In genomic region chr2:121731366-121731765, GRCh38 we compare ENCODE assay signal across 17 cellular contexts. TPM values are rescaled to one million over a fixed set of nuclear protein-coding genes. Genes with fewer than 3 reads are reported as not detected.
DNase-seq lines count a peak whose midpoint lies in the region; ATAC-seq and TF ChIP-seq lines count a peak whose summit lies in the region.
"Had no signal": no experiment of that assay in that cellular context is flagged by ENCODE, and none has a peak within 500 bp of the region (broad histone marks: within the 10 kb centered on the region; RNA-seq: fewer than 3 reads in every experiment).

No MANE protein-coding gene starts in this region.

- H3K27ac ChIP-seq in osteoblast (ENCODE audit: low read depth, low read length) = no peak overlapping the region
- H3K27ac ChIP-seq: PC-9 had no signal

- DNase-seq in activated naive CD4-positive, alpha-beta T cell treated with anti-CD3 and anti-CD28 coated beads for 36 hours = no peak
- DNase-seq in activated naive CD4-positive, alpha-beta T cell treated with anti-CD3 and anti-CD28 coated beads, Interleukin-2, amount 50 U/mL, for 16 hours = no peak
- DNase-seq in T-helper 17 cell (no peak), osteoblast (ENCODE audit: insufficient read length, low spot score, missing footprints) (peak; percentile 47), T1000 (lab: John Stamatoyannopoulos, UW) (no peak)
- DNase-seq in activated naive CD8-positive, alpha-beta T cell treated with anti-CD3 and anti-CD28 coated beads, Interleukin-2, amount 10 ng/mL, durations not matched to agents 7 days and 5 days = no peak
- DNase-seq: C1 segment of cervical spinal cord, COR-L47, GF-D8, HFFc6, Karpas-422, MM.1S, NCI-H1092 treated with DMSO at 0.1 percent for 48 hours, NCI-H510A treated with DMSO at 0.1 percent for 48 hours, PC-9 had no signal

- ATAC-seq in T-helper 17 cell = no peak
- ATAC-seq in activated naive CD8-positive, alpha-beta T cell treated with anti-CD3 and anti-CD28 coated beads, Interleukin-2, amount 10 ng/mL, durations not matched to agents 7 days and 5 days (ENCODE audit: low read depth) = no peak
- no peak for ATAC-seq in GM18870 (IDR thresholded peaks at IDR 0.05; ENCODE audit: unreplicated experiment)
- ATAC-seq in GM21737 (IDR thresholded peaks at IDR 0.05; ENCODE audit: unreplicated experiment) = no peak

- no peaks in the 10 kb centered on the region for H3K4me1 ChIP-seq in osteoblast (ENCODE audit: insufficient read depth, low read length)

- H3K27me3 Mint-ChIP-seq in activated naive CD4-positive, alpha-beta T cell treated with anti-CD3 and anti-CD28 coated beads for 36 hours (ENCODE audit: low read depth) = no peaks in the 10 kb centered on the region
- no peaks in the 10 kb centered on the region for H3K27me3 Mint-ChIP-seq in T-helper 17 cell
- no peaks in the 10 kb centered on the region for H3K27me3 Mint-ChIP-seq in activated naive CD8-positive, alpha-beta T cell treated with anti-CD3 and anti-CD28 coated beads, Interleukin-2, amount 10 ng/mL, durations not matched to agents 7 days and 5 days

- H3K36me3 Mint-ChIP-seq in activated naive CD4-positive, alpha-beta T cell treated with anti-CD3 and anti-CD28 coated beads for 36 hours (ENCODE audit: low read depth) = peaks cover 74% of the 10 kb centered on the region
- peaks cover 12% of the 10 kb centered on the region for H3K36me3 Mint-ChIP-seq in T-helper 17 cell (ENCODE audit: low read depth)
- H3K36me3 Mint-ChIP-seq in activated naive CD8-positive, alpha-beta T cell treated with anti-CD3 and anti-CD28 coated beads, Interleukin-2, amount 10 ng/mL, durations not matched to agents 7 days and 5 days = peaks cover 38% of the 10 kb centered on the region

- H3K9me3 ChIP-seq in T-helper 17 cell (ENCODE audit: control insufficient read depth, low read length, poor library complexity, severe bottlenecking) = no peaks in the 10 kb centered on the region
- no peaks in the 10 kb centered on the region for H3K9me3 ChIP-seq in osteoblast (ENCODE audit: low read depth, low read length)

- no peak overlapping the region for H3K4me3 ChIP-seq in osteoblast (ENCODE audit: insufficient read depth, low read length)
- H3K4me3 ChIP-seq: PC-9 had no signal

- H2AFZ ChIP-seq in osteoblast (ENCODE audit: low read length) = no peak overlapping the region
- H2AFZ ChIP-seq: PC-9 had no signal

- no peaks in the 10 kb centered on the region for H3K27me3 ChIP-seq in osteoblast (ENCODE audit: insufficient read depth, low read length)

- CTCF ChIA-PET in activated naive CD4-positive, alpha-beta T cell treated with anti-CD3 and anti-CD28 coated beads for 36 hours (lab: Charles Lee) = no interaction called here

- peaks cover 68% of the 10 kb centered on the region for H3K4me1 Mint-ChIP-seq in activated naive CD4-positive, alpha-beta T cell treated with anti-CD3 and anti-CD28 coated beads for 36 hours (ENCODE audit: low read depth)
- peaks cover 17% of the 10 kb centered on the region for H3K4me1 Mint-ChIP-seq in T-helper 17 cell
- peaks cover 20% of the 10 kb centered on the region for H3K4me1 Mint-ChIP-seq in activated naive CD8-positive, alpha-beta T cell treated with anti-CD3 and anti-CD28 coated beads, Interleukin-2, amount 10 ng/mL, durations not matched to agents 7 days and 5 days

- no peak for TF ChIP-seq CTCF in osteoblast (IDR thresholded peaks at IDR 0.05; ENCODE audit: extremely low read depth, low read depth, low read length)

- no peaks in the 10 kb centered on the region for H3K9me3 Mint-ChIP-seq in activated naive CD4-positive, alpha-beta T cell treated with anti-CD3 and anti-CD28 coated beads for 36 hours
- no peaks in the 10 kb centered on the region for H3K9me3 Mint-ChIP-seq in activated naive CD8-positive, alpha-beta T cell treated with anti-CD3 and anti-CD28 coated beads, Interleukin-2, amount 10 ng/mL, durations not matched to agents 7 days and 5 days
- H3K9me3 Mint-ChIP-seq: HFFc6 had no signal

- peaks cover 41% of the 10 kb centered on the region for H3K79me2 ChIP-seq in osteoblast (ENCODE audit: insufficient read depth, low read length)

- H3K4me3 Mint-ChIP-seq in activated naive CD4-positive, alpha-beta T cell treated with anti-CD3 and anti-CD28 coated beads for 36 hours = peak overlapping the region; percentile 13
- H3K4me3 Mint-ChIP-seq in T-helper 17 cell = no peak overlapping the region
- H3K4me3 Mint-ChIP-seq in activated naive CD8-positive, alpha-beta T cell treated with anti-CD3 and anti-CD28 coated beads, Interleukin-2, amount 10 ng/mL, durations not matched to agents 7 days and 5 days = no peak overlapping the region
- H3K4me3 Mint-ChIP-seq: HFFc6 had no signal

- POLR2A ChIA-PET in activated naive CD8-positive, alpha-beta T cell treated with anti-CD3 and anti-CD28 coated beads, Interleukin-2, amount 10 ng/mL, durations not matched to agents 7 days and 5 days (lab: Charles Lee) = no interaction called here

- no peak overlapping the region for H3K4me2 ChIP-seq in osteoblast (ENCODE audit: insufficient read depth, low read length)
- H3K4me2 ChIP-seq: PC-9 had no signal

- intact Hi-C loops in activated naive CD4-positive, alpha-beta T cell treated with anti-CD3 and anti-CD28 coated beads for 36 hours (cut with micrococcal nuclease) = loop anchor here (10.0 kb wide), 1 partner anchor 403 kb away; no protein-coding TSS in a partner anchor

- peak overlapping the region; percentile 75 for H3K27ac Mint-ChIP-seq in activated naive CD4-positive, alpha-beta T cell treated with anti-CD3 and anti-CD28 coated beads for 36 hours
- peak overlapping the region; percentile 67 for H3K27ac Mint-ChIP-seq in T-helper 17 cell
- H3K27ac Mint-ChIP-seq in activated naive CD8-positive, alpha-beta T cell treated with anti-CD3 and anti-CD28 coated beads, Interleukin-2, amount 10 ng/mL, durations not matched to agents 7 days and 5 days = peak overlapping the region; percentile 68

- peaks cover 17% of the 10 kb centered on the region for H4K20me1 ChIP-seq in osteoblast (ENCODE audit: insufficient read depth, low read length)

- H3K36me3 ChIP-seq in osteoblast (ENCODE audit: insufficient read depth, low read length) = peaks cover 61% of the 10 kb centered on the region

RNA-seq across cellular contexts. Expression of gene NIFK, which starts 5.3 kb away (rescaled TPM):
- 100 to 1,000 TPM; 112 to 117 TPM for total RNA-seq in activated naive CD4-positive, alpha-beta T cell treated with anti-CD3 and anti-CD28 coated beads for 36 hours
- total RNA-seq in T-helper 17 cell (10 to 100 TPM; 30.2 to 31.9 TPM), osteoblast (38.6 and 42.7 TPM in 2 replicates)
- 10 to 100 TPM; 62.4 to 73.2 TPM for total RNA-seq in activated naive CD8-positive, alpha-beta T cell treated with anti-CD3 and anti-CD28 coated beads, Interleukin-2, amount 10 ng/mL, durations not matched to agents 7 days and 5 days

RNA-seq across cellular contexts. Expression of gene TSN, which starts 24.1 kb away (rescaled TPM):
- 10 to 100 TPM; 49.8 to 52.6 TPM for total RNA-seq in activated naive CD4-positive, alpha-beta T cell treated with anti-CD3 and anti-CD28 coated beads for 36 hours
- total RNA-seq in T-helper 17 cell = 10 to 100 TPM; 37.0 to 55.9 TPM
- 10 to 100 TPM; 50.0 to 51.5 TPM for total RNA-seq in activated naive CD8-positive, alpha-beta T cell treated with anti-CD3 and anti-CD28 coated beads, Interleukin-2, amount 10 ng/mL, durations not matched to agents 7 days and 5 days
- 48.0 and 50.7 TPM in 2 replicates for total RNA-seq in osteoblast
